ENCODE assay signal across 8 cellular contexts in the genomic region with DNA sequence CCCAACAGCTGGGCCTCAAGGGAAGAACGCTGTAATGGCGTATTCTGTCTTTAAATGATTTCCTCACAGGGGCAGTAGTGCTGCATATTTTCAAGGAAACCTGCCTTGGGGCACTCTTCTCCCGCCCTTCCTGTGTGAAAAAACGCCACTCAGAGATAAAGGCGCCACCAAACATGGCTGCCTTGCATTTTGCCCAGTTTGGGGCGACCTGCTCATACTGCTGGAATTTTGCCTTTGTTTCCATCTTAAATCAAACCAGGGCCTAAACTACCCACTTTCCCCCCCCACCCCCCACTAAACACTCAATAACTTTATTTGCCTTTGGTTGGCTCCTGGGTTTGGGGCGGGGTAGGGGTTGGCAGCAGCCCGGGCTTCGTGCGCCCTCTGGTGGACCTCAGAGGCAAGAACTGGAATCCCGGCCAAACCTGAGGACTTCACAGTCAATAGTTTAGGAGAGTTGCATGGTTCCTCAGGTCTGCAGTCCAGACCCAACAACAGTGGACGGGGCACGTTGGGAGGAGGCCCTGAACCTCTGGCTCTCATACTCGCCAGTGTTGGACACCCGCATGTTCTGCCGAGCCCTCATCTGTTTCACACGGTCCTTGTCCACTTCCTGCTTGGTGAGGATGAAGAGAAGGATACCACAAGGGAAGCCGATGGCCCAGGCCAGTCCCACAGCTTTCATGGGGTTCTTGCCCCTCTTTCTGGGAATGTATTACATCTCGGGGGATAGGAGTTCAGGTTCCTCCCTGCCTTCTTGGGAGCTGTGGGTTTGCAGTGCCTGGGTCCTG.
A peak's percentile ranks its signal among the peaks of the same experiment; 100 is the strongest.
DNase-seq lines count a peak whose midpoint lies in the region; ATAC-seq and TF ChIP-seq lines count a peak whose summit lies in the region.

No MANE protein-coding gene starts in this region.

- DNase-seq in C1 segment of cervical spinal cord (lab: John Stamatoyannopoulos, UW) (peak in 9 of 14 donors; percentile 41 to 88 (median 57)), hepatic stellate cell (ENCODE audit: low spot score) (peak; percentile 37)
- DNase-seq in activated CD8-positive, alpha-beta memory T cell treated with anti-CD3 and anti-CD28 coated beads, Interleukin-2, amount 50 U/mL, for 1 hour (ENCODE audit: extremely low read depth): peak; percentile 76
- DNase-seq in stimulated activated CD8-positive, alpha-beta memory T cell treated with anti-CD3 and anti-CD28 coated beads, Interleukin-12 subunit alpha, Interleukin-12 subunit beta, amount 100 ng/mL, for 4 hours (ENCODE audit: low read depth): peak; percentile 36

- ATAC-seq in GM18907 (IDR thresholded peaks at IDR 0.05; ENCODE audit: unreplicated experiment) (peak; percentile 87), GM21515 (IDR thresholded peaks at IDR 0.05; ENCODE audit: unreplicated experiment) (no peak), HG03521 (IDR thresholded peaks at IDR 0.05; ENCODE audit: unreplicated experiment) (no peak)

- TF ChIP-seq CTCF in LNCAP (IDR thresholded peaks at IDR 0.05): peak; percentile 49
